ENCODE assay signal across 8 cellular contexts in the genomic region with DNA sequence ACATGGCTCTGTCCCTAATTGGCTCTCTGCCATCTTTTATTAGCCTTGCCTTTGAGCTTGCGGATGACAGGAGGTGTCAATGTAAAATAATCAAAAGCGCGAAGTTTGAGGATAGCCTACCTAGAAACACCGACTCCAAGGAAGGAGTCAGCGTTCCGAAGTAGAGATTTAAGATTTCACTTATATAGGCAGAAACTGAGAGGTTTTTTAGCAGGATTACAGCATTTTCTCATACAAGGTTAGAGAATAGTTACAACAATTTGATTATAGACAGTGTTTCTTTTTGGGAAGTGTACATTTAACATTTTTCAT.
DNase-seq lines count a peak whose midpoint lies in the region; ATAC-seq and TF ChIP-seq lines count a peak whose summit lies in the region.

No MANE protein-coding gene starts in this region.

- H3K4me1 ChIP-seq in Loucy (ENCODE audit: insufficient read depth, low read length, poor library complexity, severe bottlenecking) = peaks cover 37% of the 10 kb centered on the region

- no peaks in the 10 kb centered on the region for H3K27me3 ChIP-seq in Loucy (ENCODE audit: insufficient read depth, low read length, poor library complexity, severe bottlenecking)

- peaks cover 23% of the 10 kb centered on the region for H4K20me1 ChIP-seq in Loucy (ENCODE audit: insufficient read depth, low read length, poor library complexity, severe bottlenecking)

- TF ChIP-seq CTCF in AG10803 (conservative IDR thresholded peaks at IDR 0.05; ENCODE audit: low read length) (no peak), Loucy (conservative IDR thresholded peaks at IDR 0.05; ENCODE audit: low read length) (no peak), epithelial cell of esophagus (IDR thresholded peaks at IDR 0.05; ENCODE audit: insufficient read depth, low read depth, low read length, missing control alignments) (no peak), retinal pigment epithelial cell (conservative IDR thresholded peaks at IDR 0.05; ENCODE audit: low read depth, low read length) (no peak)

- no peaks in the 10 kb centered on the region for H3K9me3 ChIP-seq in Loucy (ENCODE audit: insufficient read depth, low read depth, low read length)

- no peaks in the 10 kb centered on the region for H3F3A ChIP-seq in Loucy (ENCODE audit: low read depth)

- peaks cover 44% of the 10 kb centered on the region for H3K79me2 ChIP-seq in Loucy (ENCODE audit: insufficient read depth, low read length)

- no peak for DNase-seq in AG10803 (ENCODE audit: low read depth)
- DNase-seq in epithelial cell of esophagus (ENCODE audit: low read depth) = no peak
- DNase-seq in retinal pigment epithelial cell (ENCODE audit: low read depth) = no peak
- DNase-seq in GDM1 (lab: John Stamatoyannopoulos, UW) = no peak
- no peak for DNase-seq in 8988T
- DNase-seq in NCI-H2196 treated with DMSO at 0.1 percent for 48 hours (lab: John Stamatoyannopoulos, UW; ENCODE audit: unreplicated experiment) = no peak

- H3K4me2 ChIP-seq in Loucy (ENCODE audit: low read depth, low read length, poor library complexity, severe bottlenecking) = peak overlapping the region; percentile 91

- ATAC-seq in GM19463 (IDR thresholded peaks at IDR 0.05; ENCODE audit: unreplicated experiment) = peak; percentile 8

- H3K4me3 ChIP-seq in AG10803 (ENCODE audit: low read length) (peak overlapping the region; percentile 76), Loucy (ENCODE audit: low read length, poor library complexity, severe bottlenecking) (peak overlapping the region; percentile 92), epithelial cell of esophagus (ENCODE audit: low read length) (peak overlapping the region; percentile 90), retinal pigment epithelial cell (ENCODE audit: low read length) (peak overlapping the region; percentile 93)

- peak overlapping the region; percentile 63 for H3K9ac ChIP-seq in Loucy (ENCODE audit: low read depth, low read length, poor library complexity, severe bottlenecking)

- H3K9me2 ChIP-seq in Loucy (replicated peaks; ENCODE audit: low read depth, low read length) = no peaks in the 10 kb centered on the region

- H2AFZ ChIP-seq in Loucy (ENCODE audit: low read length) = peak overlapping the region; percentile 100

- H3K36me3 ChIP-seq in Loucy (ENCODE audit: insufficient read depth, low read length) = no peaks in the 10 kb centered on the region
